ENCODE assay signal across 1 cellular context in the genomic region with DNA sequence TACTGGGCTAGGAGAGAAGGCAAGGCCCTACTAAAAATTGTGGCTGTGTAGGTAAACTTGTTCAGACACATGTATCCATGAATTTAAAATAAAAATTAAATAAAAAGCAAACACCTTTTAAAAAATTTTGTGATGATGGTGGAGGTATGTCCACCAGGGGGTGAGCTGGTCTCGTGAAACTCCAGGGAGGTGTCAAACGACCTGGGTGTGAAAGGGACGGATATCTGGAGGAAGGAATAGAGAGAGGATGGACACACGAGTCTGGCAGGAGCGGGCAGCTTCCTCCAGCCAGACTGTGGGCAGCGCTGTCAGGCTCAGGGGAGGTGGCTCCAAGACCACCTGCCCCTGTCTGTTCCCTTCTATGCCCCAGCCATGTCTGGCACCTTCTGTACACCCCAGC.
TF ChIP-seq lines count a peak whose summit lies in the region.

No MANE protein-coding gene starts in this region.

TF ChIP-seq in K562, 482 proteins besides CTCF, POLR2A, EP300 and RAD21:
- TF ChIP-seq ZSCAN29 (IDR thresholded peaks at IDR 0.05) (no peak), POLR3A (IDR thresholded peaks at IDR 0.05; ENCODE audit: borderline replicate concordance, extremely low read depth, insufficient read depth, insufficient read length) (no peak), L3MBTL2 (IDR thresholded peaks at IDR 0.05) (no peak), ZNF431 (CRISPR knock-in tag; IDR thresholded peaks at IDR 0.05) (no peak), HDAC6 (IDR thresholded peaks at IDR 0.05; ENCODE audit: low read depth, low read length) (no peak), POLR2B (IDR thresholded peaks at IDR 0.05; ENCODE audit: low read depth, partially characterized antibody) (no peak), GABPB2 (CRISPR knock-in tag; conservative IDR thresholded peaks at IDR 0.05) (no peak), ZNF695 (CRISPR knock-in tag; IDR thresholded peaks at IDR 0.05) (no peak), IRF2 (CRISPR knock-in tag; IDR thresholded peaks at IDR 0.05) (no peak)
- TF ChIP-seq, protein P1, sequence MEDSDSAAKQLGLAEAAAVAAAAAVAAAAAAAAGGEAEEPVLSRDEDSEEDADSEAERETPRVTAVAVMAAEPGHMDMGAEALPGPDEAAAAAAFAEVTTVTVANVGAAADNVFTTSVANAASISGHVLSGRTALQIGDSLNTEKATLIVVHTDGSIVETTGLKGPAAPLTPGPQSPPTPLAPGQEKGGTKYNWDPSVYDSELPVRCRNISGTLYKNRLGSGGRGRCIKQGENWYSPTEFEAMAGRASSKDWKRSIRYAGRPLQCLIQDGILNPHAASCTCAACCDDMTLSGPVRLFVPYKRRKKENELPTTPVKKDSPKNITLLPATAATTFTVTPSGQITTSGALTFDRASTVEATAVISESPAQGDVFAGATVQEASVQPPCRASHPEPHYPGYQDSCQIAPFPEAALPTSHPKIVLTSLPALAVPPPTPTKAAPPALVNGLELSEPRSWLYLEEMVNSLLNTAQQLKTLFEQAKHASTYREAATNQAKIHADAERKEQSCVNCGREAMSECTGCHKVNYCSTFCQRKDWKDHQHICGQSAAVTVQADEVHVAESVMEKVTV (CRISPR knock-in tag; IDR thresholded peaks at IDR 0.05): no peak
- TF ChIP-seq, protein P2, sequence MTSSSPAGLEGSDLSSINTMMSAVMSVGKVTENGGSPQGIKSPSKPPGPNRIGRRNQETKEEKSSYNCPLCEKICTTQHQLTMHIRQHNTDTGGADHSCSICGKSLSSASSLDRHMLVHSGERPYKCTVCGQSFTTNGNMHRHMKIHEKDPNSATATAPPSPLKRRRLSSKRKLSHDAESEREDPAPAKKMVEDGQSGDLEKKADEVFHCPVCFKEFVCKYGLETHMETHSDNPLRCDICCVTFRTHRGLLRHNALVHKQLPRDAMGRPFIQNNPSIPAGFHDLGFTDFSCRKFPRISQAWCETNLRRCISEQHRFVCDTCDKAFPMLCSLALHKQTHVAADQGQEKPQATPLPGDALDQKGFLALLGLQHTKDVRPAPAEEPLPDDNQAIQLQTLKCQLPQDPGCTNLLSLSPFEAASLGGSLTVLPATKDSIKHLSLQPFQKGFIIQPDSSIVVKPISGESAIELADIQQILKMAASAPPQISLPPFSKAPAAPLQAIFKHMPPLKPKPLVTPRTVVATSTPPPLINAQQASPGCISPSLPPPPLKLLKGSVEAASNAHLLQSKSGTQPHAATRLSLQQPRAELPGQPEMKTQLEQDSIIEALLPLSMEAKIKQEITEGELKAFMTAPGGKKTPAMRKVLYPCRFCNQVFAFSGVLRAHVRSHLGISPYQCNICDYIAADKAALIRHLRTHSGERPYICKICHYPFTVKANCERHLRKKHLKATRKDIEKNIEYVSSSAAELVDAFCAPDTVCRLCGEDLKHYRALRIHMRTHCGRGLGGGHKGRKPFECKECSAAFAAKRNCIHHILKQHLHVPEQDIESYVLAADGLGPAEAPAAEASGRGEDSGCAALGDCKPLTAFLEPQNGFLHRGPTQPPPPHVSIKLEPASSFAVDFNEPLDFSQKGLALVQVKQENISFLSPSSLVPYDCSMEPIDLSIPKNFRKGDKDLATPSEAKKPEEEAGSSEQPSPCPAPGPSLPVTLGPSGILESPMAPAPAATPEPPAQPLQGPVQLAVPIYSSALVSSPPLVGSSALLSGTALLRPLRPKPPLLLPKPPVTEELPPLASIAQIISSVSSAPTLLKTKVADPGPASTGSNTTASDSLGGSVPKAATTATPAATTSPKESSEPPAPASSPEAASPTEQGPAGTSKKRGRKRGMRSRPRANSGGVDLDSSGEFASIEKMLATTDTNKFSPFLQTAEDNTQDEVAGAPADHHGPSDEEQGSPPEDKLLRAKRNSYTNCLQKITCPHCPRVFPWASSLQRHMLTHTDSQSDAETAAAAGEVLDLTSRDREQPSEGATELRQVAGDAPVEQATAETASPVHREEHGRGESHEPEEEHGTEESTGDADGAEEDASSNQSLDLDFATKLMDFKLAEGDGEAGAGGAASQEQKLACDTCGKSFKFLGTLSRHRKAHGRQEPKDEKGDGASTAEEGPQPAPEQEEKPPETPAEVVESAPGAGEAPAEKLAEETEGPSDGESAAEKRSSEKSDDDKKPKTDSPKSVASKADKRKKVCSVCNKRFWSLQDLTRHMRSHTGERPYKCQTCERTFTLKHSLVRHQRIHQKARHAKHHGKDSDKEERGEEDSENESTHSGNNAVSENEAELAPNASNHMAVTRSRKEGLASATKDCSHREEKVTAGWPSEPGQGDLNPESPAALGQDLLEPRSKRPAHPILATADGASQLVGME (CRISPR knock-in tag; IDR thresholded peaks at IDR 0.05): no peak
